ENCODE assay signal across 1 cellular context in genomic region chr4:122285285-122285684, GRCh38.
TF ChIP-seq lines count a peak whose summit lies in the region.

No MANE protein-coding gene starts in this region.

TF ChIP-seq in WTC11, 78 proteins besides CTCF, POLR2A, EP300 and RAD21 (continued from another document):
- TF ChIP-seq MLX (CRISPR knock-in tag; IDR thresholded peaks at IDR 0.05) (no peak), E2F5 (CRISPR knock-in tag; IDR thresholded peaks at IDR 0.05) (no peak), SOX15 (CRISPR knock-in tag; IDR thresholded peaks at IDR 0.05) (no peak), NFYB (CRISPR knock-in tag; conservative IDR thresholded peaks at IDR 0.05; ENCODE audit: low read depth) (no peak), RORB (CRISPR knock-in tag; IDR thresholded peaks at IDR 0.05) (no peak), ZNF263 (CRISPR knock-in tag; IDR thresholded peaks at IDR 0.05; ENCODE audit: low read depth) (no peak), GABPB1 (CRISPR knock-in tag; IDR thresholded peaks at IDR 0.05) (no peak), RELA (CRISPR knock-in tag; IDR thresholded peaks at IDR 0.05; ENCODE audit: borderline replicate concordance) (no peak)
- TF ChIP-seq, protein P1, sequence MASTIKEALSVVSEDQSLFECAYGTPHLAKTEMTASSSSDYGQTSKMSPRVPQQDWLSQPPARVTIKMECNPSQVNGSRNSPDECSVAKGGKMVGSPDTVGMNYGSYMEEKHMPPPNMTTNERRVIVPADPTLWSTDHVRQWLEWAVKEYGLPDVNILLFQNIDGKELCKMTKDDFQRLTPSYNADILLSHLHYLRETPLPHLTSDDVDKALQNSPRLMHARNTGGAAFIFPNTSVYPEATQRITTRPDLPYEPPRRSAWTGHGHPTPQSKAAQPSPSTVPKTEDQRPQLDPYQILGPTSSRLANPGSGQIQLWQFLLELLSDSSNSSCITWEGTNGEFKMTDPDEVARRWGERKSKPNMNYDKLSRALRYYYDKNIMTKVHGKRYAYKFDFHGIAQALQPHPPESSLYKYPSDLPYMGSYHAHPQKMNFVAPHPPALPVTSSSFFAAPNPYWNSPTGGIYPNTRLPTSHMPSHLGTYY (CRISPR knock-in tag; IDR thresholded peaks at IDR 0.05): no peak
